In genomic region chr12:72093930-72094329, GRCh38 we compare ENCODE assay signal across 25 cellular contexts.
"Had no signal": no experiment of that assay in that cellular context is flagged by ENCODE, and none has a peak within 500 bp of the region (broad histone marks: within the 10 kb centered on the region; RNA-seq: fewer than 3 reads in every experiment).

No MANE protein-coding gene starts in this region.

- H3K27ac ChIP-seq: epithelial cell of prostate, gastrocnemius medialis, left lung, prostate gland, right atrium auricular region, stomach, testis, tibial artery had no signal

- H3K4me3 ChIP-seq: gastrocnemius medialis, left lung, mucosa of descending colon, prostate gland, right atrium auricular region, smooth muscle cell, stomach, testis, tibial artery had no signal

- H3K4me1 ChIP-seq: gastrocnemius medialis, left lung, prostate gland, right atrium auricular region, stomach, testis, tibial artery had no signal

- H3K36me3 ChIP-seq: gastrocnemius medialis, left lung, prostate gland, right atrium auricular region, stomach, tibial artery had no signal

- FAIRE-seq: kidney had no signal

- H3K9me3 ChIP-seq: mucosa of descending colon, prostate gland, testis, tibial artery had no signal

- H3K27me3 ChIP-seq: gastrocnemius medialis, left lung, right atrium auricular region, stomach, testis, tibial artery had no signal

- DNase-seq: cortex of kidney; effector CD4-positive, alpha-beta T cell; endodermal cell; foreskin fibroblast; gastrocnemius medialis; head of caudate nucleus; kidney; left lung; mesenchymal stem cell; mucosa of descending colon; naive B cell; stimulated activated CD4-positive, alpha-beta T cell treated with anti-CD3 and anti-CD28 coated beads, Interleukin-12 subunit alpha, Interleukin-12 subunit beta, amount 100 ng/mL, for 4 hours; stimulated activated CD4-positive, alpha-beta T cell treated with anti-CD3 and anti-CD28 coated beads, Interleukin-1b, Interleukin-23, amount 100 ng/mL, for 48 hours; stimulated activated CD4-positive, alpha-beta T cell treated with anti-CD3 and anti-CD28 coated beads, Interleukin-4, amount 100 ng/mL, for 1 hour; stimulated activated CD8-positive, alpha-beta memory T cell treated with anti-CD3 and anti-CD28 coated beads, Interleukin-4, amount 100 ng/mL, for 48 hours; stimulated activated naive CD4-positive, alpha-beta T cell; stomach; testis; tibial artery had no signal

- ATAC-seq: esophagus mucosa, gastrocnemius medialis, left lung, mucosa of descending colon, sciatic nerve had no signal
